1 cellular context compared by ENCODE assay signal in genomic region chr2:148927010-148927409, GRCh38.
TF ChIP-seq lines count a peak whose summit lies in the region.

No MANE protein-coding gene starts in this region.

TF ChIP-seq in GM23338, 12 proteins besides CTCF, POLR2A, EP300 and RAD21 (continued from another document):
- no peak for TF ChIP-seq REST (IDR thresholded peaks at IDR 0.05; ENCODE audit: unreplicated experiment)
